8 cellular contexts compared by ENCODE assay signal in genomic region chr17:37710344-37710886, GRCh38. TPM values are rescaled to one million over a fixed set of nuclear protein-coding genes. Genes with fewer than 3 reads are reported as not detected.
A peak's percentile ranks its signal among the peaks of the same experiment; 100 is the strongest.
DNase-seq lines count a peak whose midpoint lies in the region; FAIRE-seq and TF ChIP-seq lines count a peak whose summit lies in the region.

No MANE protein-coding gene starts in this region.

- no TSS peak for BruUV-seq in PC-9 (replicated peaks; lab: Mats Ljungman, UMichigan)

- H3K27ac ChIP-seq in right atrium auricular region = no peak overlapping the region
- H3K27ac ChIP-seq in PC-9 = no peak overlapping the region
- peak overlapping the region; percentile 99 for H3K27ac ChIP-seq in hepatocyte
- no peak overlapping the region for H3K27ac ChIP-seq in dorsolateral prefrontal cortex

- no peaks in the 10 kb centered on the region for H3K9me2 ChIP-seq in PC-9 (ENCODE audit: insufficient read depth)
- H3K9me2 ChIP-seq in hepatocyte (replicated peaks; ENCODE audit: insufficient read depth) = no peaks in the 10 kb centered on the region

- intact Hi-C loops in cardiac septum (cut with DNase I) (no loop called here), PC-9 (cut with micrococcal nuclease; ENCODE audit: unreplicated experiment) (no loop called here), dorsolateral prefrontal cortex (cut with DNase I) (no loop called here)

- H3K27me3 ChIP-seq in right atrium auricular region (no peaks in the 10 kb centered on the region), PC-9 (ENCODE audit: insufficient read depth, low read depth) (no peaks in the 10 kb centered on the region), hepatocyte (no peaks in the 10 kb centered on the region), dorsolateral prefrontal cortex (peaks cover 0 to 62% (median 11%) of the 10 kb centered on the region in 45 donors)

- H2AFZ ChIP-seq in PC-9 (no peak overlapping the region), hepatocyte (no peak overlapping the region)

- H3K4me1 ChIP-seq in right atrium auricular region (no peaks in the 10 kb centered on the region), PC-9 (replicated peaks; ENCODE audit: insufficient read depth) (peaks cover 8% of the 10 kb centered on the region; the same call in 1 of the 2 replicates), hepatocyte (ENCODE audit: insufficient read depth) (peaks cover 23% of the 10 kb centered on the region)

- TF ChIP-seq CTCF in right atrium auricular region (IDR thresholded peaks at IDR 0.05) (no peak), PC-9 (conservative IDR thresholded peaks at IDR 0.05) (no peak), hepatocyte (IDR thresholded peaks at IDR 0.05; ENCODE audit: poor library complexity) (no peak), dorsolateral prefrontal cortex (IDR thresholded peaks at IDR 0.05 in 54 of 56, conservative IDR thresholded peaks at IDR 0.05 in 2 of 56; ENCODE audit: low read depth in 1 of 56, partially characterized antibody in 56 of 56) (no peak)

- CTCF ChIA-PET in PC-9 (lab: Charles Lee) = no interaction called here

- H3K79me2 ChIP-seq in PC-9 (ENCODE audit: low read depth) = no peaks in the 10 kb centered on the region
- H3K79me2 ChIP-seq in hepatocyte = peaks cover 8% of the 10 kb centered on the region

- DNase-seq in right atrium auricular region (ENCODE audit: low spot score) (peak; percentile 58), cardiac septum (ENCODE audit: low spot score) (no peak), PC-9 (peak; percentile 75), hepatocyte (ENCODE audit: low spot score) (peak; percentile 96), urothelium cell line (ENCODE audit: low spot score) (peak; percentile 46), T-helper 2 cell (no peak), H54 (ENCODE audit: insufficient read length, low spot score) (no peak), dorsolateral prefrontal cortex (no peak)

- TF ChIP-seq POLR2A in H54 (IDR thresholded peaks at IDR 0.05; ENCODE audit: low read depth, low read length) = no peak

- POLR2A ChIA-PET in PC-9 (lab: Charles Lee; ENCODE audit: unreplicated experiment) = no interaction called here

- H3F3A ChIP-seq in PC-9 (ENCODE audit: insufficient read depth, low read depth) = no peaks in the 10 kb centered on the region

- H3K4me3 ChIP-seq in right atrium auricular region (no peak overlapping the region), PC-9 (no peak overlapping the region), hepatocyte (no peak overlapping the region), dorsolateral prefrontal cortex (no peak overlapping the region)

- H3K9me3 ChIP-seq in right atrium auricular region (no peaks in the 10 kb centered on the region), PC-9 (ENCODE audit: insufficient read depth, low read depth) (no peaks in the 10 kb centered on the region), hepatocyte (ENCODE audit: low read depth) (no peaks in the 10 kb centered on the region)

- H4K20me1 ChIP-seq in PC-9 (ENCODE audit: insufficient read depth) = no peaks in the 10 kb centered on the region
- H4K20me1 ChIP-seq in hepatocyte (ENCODE audit: insufficient read depth, poor library complexity, severe bottlenecking) = no peaks in the 10 kb centered on the region

- H3K36me3 ChIP-seq in right atrium auricular region (no peaks in the 10 kb centered on the region), PC-9 (ENCODE audit: low read depth) (no peaks in the 10 kb centered on the region), hepatocyte (replicated peaks; ENCODE audit: insufficient read depth, low read depth) (no peaks in the 10 kb centered on the region)

- no peak for FAIRE-seq in urothelium cell line (lab: Jason Lieb, UNC)
- no peak for FAIRE-seq in H54 (lab: Jason Lieb, UNC)

- no peak overlapping the region for H3K4me2 ChIP-seq in PC-9
- no peak overlapping the region for H3K4me2 ChIP-seq in hepatocyte

- WGBS in hepatocyte (ENCODE audit: low lambda C conversion rate, missing lambda C conversion rate) = 43% methylated on average over 9 of the region's 9 CpGs

RNA-seq across cellular contexts. Expression of gene HNF1B, which starts 34.4 kb away (rescaled TPM):
- total RNA-seq in right atrium auricular region (not detected), cardiac septum (not detected), PC-9 (2021) (not detected in 2 replicates), hepatocyte (5.7 and 8.8 TPM in 2 replicates), dorsolateral prefrontal cortex (under 1 TPM in 4 of 120 experiments, not detected in 116; 0.13 to 0.18 (median 0.14) TPM)
- polyA plus RNA-seq in hepatocyte = 18.2 and 19.6 TPM in 2 replicates

Comparison
In these comparisons a context has a peak if more than half of its experiments do, and no peak if none do; other contexts are left out.
1. DNase-seq: peak in right atrium auricular region (single experiment), PC-9 (2 of 2), hepatocyte (single experiment) and urothelium cell line (single experiment); none in cardiac septum (single experiment), T-helper 2 cell (0 of 5), H54 (single experiment) and dorsolateral prefrontal cortex (0 of 10).